Comparison of ENCODE assay signal across 1 cellular context in the genomic region with DNA sequence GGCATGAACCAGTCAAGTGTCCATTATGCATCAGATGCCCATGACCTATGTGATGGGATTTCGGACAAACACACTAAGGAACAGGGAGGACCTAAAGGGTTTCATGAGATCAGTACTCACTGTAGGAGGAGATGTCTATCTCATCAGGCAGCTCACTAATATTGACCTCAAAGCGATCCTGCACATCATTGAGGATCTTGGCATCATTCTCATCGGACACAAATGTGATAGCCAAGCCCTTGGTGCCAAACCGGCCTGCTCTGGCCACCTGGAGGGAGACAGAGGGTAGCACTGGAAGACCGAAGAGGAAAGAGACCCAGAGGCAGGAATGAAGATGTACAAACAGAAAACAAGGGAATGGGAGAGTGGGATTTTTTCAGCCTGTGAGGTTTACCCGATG.
A peak's percentile ranks its signal among the peaks of the same experiment; 100 is the strongest.
TF ChIP-seq lines count a peak whose summit lies in the region.

No MANE protein-coding gene starts in this region.

TF ChIP-seq in GM12878, 131 proteins besides CTCF, POLR2A, EP300 and RAD21:
- TF ChIP-seq EZH2 (IDR thresholded peaks at IDR 0.05; ENCODE audit: borderline replicate concordance, control insufficient read depth, low read depth, low read length) (no peak), POLR2AphosphoS5 (IDR thresholded peaks at IDR 0.05; ENCODE audit: low read length) (peak; percentile 56; the same call in 1 of the 2 replicates)
TF ChIP-seq in GM12878: peak in this region for 1.
